23 cellular contexts compared by ENCODE assay signal in the genomic region with DNA sequence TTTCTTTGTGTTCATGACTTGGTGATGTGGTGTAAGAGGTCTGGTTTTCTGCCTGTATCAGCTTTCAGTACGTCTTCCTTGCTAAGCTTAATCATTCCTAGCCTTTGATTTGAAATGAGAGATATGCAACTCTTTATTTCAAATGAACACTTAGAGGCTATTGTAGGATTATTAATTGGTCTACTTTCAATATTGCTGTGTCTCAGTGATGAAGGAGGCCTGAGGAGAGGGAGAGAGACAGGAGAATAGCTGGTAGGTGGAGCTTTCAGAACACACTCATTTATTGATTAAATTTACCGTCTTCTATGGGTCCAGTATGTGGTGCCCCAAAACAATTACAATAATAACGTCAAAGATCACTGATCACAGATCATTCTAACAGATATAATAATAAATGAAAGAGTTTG.
DNase-seq lines count a peak whose midpoint lies in the region; ATAC-seq and TF ChIP-seq lines count a peak whose summit lies in the region.
"Had no signal": no experiment of that assay in that cellular context is flagged by ENCODE, and none has a peak within 500 bp of the region (broad histone marks: within the 10 kb centered on the region; RNA-seq: fewer than 3 reads in every experiment).

No MANE protein-coding gene starts in this region.

- ATAC-seq in activated T-cell treated with anti-CD3 and anti-CD28 coated beads, Interleukin-2, amount 50 U/mL, for 72 hours (replicated peaks in 1 of 2): peak; percentile 81 to 85
- ATAC-seq in central memory CD8-positive, alpha-beta T cell (replicated peaks; ENCODE audit: extremely low read depth, poor library complexity, severe bottlenecking): no peak
- no peak for ATAC-seq in thoracic aorta (ENCODE audit: insufficient number of reproducible peaks, low FRiP score, low read depth)
- no peak for ATAC-seq in GM19397 (IDR thresholded peaks at IDR 0.05; ENCODE audit: unreplicated experiment)
- ATAC-seq: foreskin keratinocyte, pancreas, right cardiac atrium had no signal

- peaks cover 38% of the 10 kb centered on the region for H3K4me1 Mint-ChIP-seq in activated T-cell treated with anti-CD3 and anti-CD28 coated beads, Interleukin-2, amount 50 U/mL, for 72 hours (ENCODE audit: low read depth)
- H3K4me1 Mint-ChIP-seq in central memory CD8-positive, alpha-beta T cell: peaks cover 26% of the 10 kb centered on the region

- TF ChIP-seq CTCF in thoracic aorta (IDR thresholded peaks at IDR 0.05) (no peak), vagina (IDR thresholded peaks at IDR 0.05) (no peak)

- H3K27me3 ChIP-seq in MG63 (no peaks in the 10 kb centered on the region), thoracic aorta (replicated peaks; ENCODE audit: insufficient read depth) (no peaks in the 10 kb centered on the region), vagina (no peaks in the 10 kb centered on the region)
- H3K27me3 ChIP-seq: foreskin keratinocyte, pancreas had no signal

- no peaks in the 10 kb centered on the region for H3K9me3 Mint-ChIP-seq in activated T-cell treated with anti-CD3 and anti-CD28 coated beads, Interleukin-2, amount 50 U/mL, for 72 hours
- no peaks in the 10 kb centered on the region for H3K9me3 Mint-ChIP-seq in central memory CD8-positive, alpha-beta T cell

- intact Hi-C loops in vagina (cut with DNase I): no loop called here

- DNase-seq in activated T-cell treated with anti-CD3 and anti-CD28 coated beads, Interleukin-2, amount 50 U/mL, for 72 hours: no peak
- no peak for DNase-seq in activated T-cell treated with anti-CD3 and anti-CD28 coated beads, Interleukin-2, amount 50 U/mL, for 1 hour
- DNase-seq in MG63: no peak
- DNase-seq in central memory CD8-positive, alpha-beta T cell (ENCODE audit: low spot score in 2 of 2): no peak
- DNase-seq in thoracic aorta (ENCODE audit: low spot score): no peak
- DNase-seq in NCI-H510A (lab: John Stamatoyannopoulos, UW): no peak
- no peak for DNase-seq in vagina (ENCODE audit: extremely low spot score in 2 of 2)
- DNase-seq: activated effector memory CD4-positive, alpha-beta T cell treated with anti-CD3 and anti-CD28 coated beads, Interleukin-2, amount 50 U/mL, for 16 hours; anterior cingulate cortex; caudate nucleus; DMS53; foreskin keratinocyte; kidney glomerular epithelial cell; mammary epithelial cell; naive B cell; NCI-H1930; NCI-H345; pancreas; right cardiac atrium had no signal

- H3K9me3 ChIP-seq in MG63: no peaks in the 10 kb centered on the region
- no peaks in the 10 kb centered on the region for H3K9me3 ChIP-seq in thoracic aorta
- H3K9me3 ChIP-seq in vagina: no peaks in the 10 kb centered on the region
- H3K9me3 ChIP-seq: pancreas had no signal

- no peaks in the 10 kb centered on the region for H3K36me3 Mint-ChIP-seq in activated T-cell treated with anti-CD3 and anti-CD28 coated beads, Interleukin-2, amount 50 U/mL, for 72 hours (ENCODE audit: insufficient read depth in 2 of 2)
- peaks cover 1% of the 10 kb centered on the region for H3K36me3 Mint-ChIP-seq in central memory CD8-positive, alpha-beta T cell (ENCODE audit: insufficient read depth)

- peak overlapping the region; percentile 18 to 47 for H3K4me3 Mint-ChIP-seq in activated T-cell treated with anti-CD3 and anti-CD28 coated beads, Interleukin-2, amount 50 U/mL, for 72 hours
- H3K4me3 Mint-ChIP-seq in central memory CD8-positive, alpha-beta T cell: peak overlapping the region; percentile 66
- H3K4me3 Mint-ChIP-seq: naive B cell; T-helper 1 cell treated with Interleukin-12 subunit alpha and Interleukin-12 subunit beta and Interleukin-4 antibody, amounts not matched to agents 30 μg/mL and 1 μg/mL, for 36 hours had no signal

- H3K4me3 ChIP-seq in MG63 (peak overlapping the region; percentile 12), thoracic aorta (peak overlapping the region; percentile 12), vagina (no peak overlapping the region)
- H3K4me3 ChIP-seq: pancreas had no signal

- H3K36me3 ChIP-seq in MG63 (no peaks in the 10 kb centered on the region), thoracic aorta (no peaks in the 10 kb centered on the region), vagina (no peaks in the 10 kb centered on the region)
- H3K36me3 ChIP-seq: pancreas had no signal

- H3K4me1 ChIP-seq in thoracic aorta (ENCODE audit: control insufficient read depth in 1 of 2, low read depth in 2 of 2): peaks cover 10 to 11% of the 10 kb centered on the region in 2 donors
- H3K4me1 ChIP-seq in vagina: no peaks in the 10 kb centered on the region
- H3K4me1 ChIP-seq: foreskin keratinocyte, pancreas had no signal

- H3K27ac Mint-ChIP-seq in activated T-cell treated with anti-CD3 and anti-CD28 coated beads, Interleukin-2, amount 50 U/mL, for 72 hours: peak overlapping the region; percentile 70
- H3K27ac Mint-ChIP-seq in central memory CD8-positive, alpha-beta T cell (ENCODE audit: low read depth): peak overlapping the region; percentile 74
- H3K27ac Mint-ChIP-seq: naive B cell; T-helper 1 cell treated with Interleukin-12 subunit alpha and Interleukin-12 subunit beta and Interleukin-4 antibody, amounts not matched to agents 30 μg/mL and 1 μg/mL, for 36 hours had no signal

- H3K27me3 Mint-ChIP-seq in activated T-cell treated with anti-CD3 and anti-CD28 coated beads, Interleukin-2, amount 50 U/mL, for 72 hours (ENCODE audit: low read depth): no peaks in the 10 kb centered on the region
- H3K27me3 Mint-ChIP-seq in central memory CD8-positive, alpha-beta T cell: no peaks in the 10 kb centered on the region
- H3K27me3 Mint-ChIP-seq: naive B cell had no signal

- peak overlapping the region in 1 of 2 donors; percentile 35 for H3K27ac ChIP-seq in thoracic aorta
- H3K27ac ChIP-seq in vagina: no peak overlapping the region
- H3K27ac ChIP-seq: epithelial cell of prostate, foreskin keratinocyte, pancreas, VCaP had no signal

- TF ChIP-seq POLR2A in vagina (IDR thresholded peaks at IDR 0.05): no peak

Comparison
In these comparisons a context has a peak if more than half of its experiments do, and no peak if none do; other contexts are left out.
1. ATAC-seq: peak in activated T-cell treated with anti-CD3 and anti-CD28 coated beads, Interleukin-2, amount 50 U/mL, for 72 hours (2 of 2); none in central memory CD8-positive, alpha-beta T cell (single experiment), thoracic aorta (single experiment) and GM19397 (single experiment).
2. H3K4me3 ChIP-seq: peak in MG63 (single experiment) and thoracic aorta (single experiment); none in vagina (0 of 2).